17 cellular contexts compared by ENCODE assay signal in genomic region chr10:104077282-104078151, GRCh38. TPM values are rescaled to one million over a fixed set of nuclear protein-coding genes. Genes with fewer than 3 reads are reported as not detected.
DNase-seq lines count a peak whose midpoint lies in the region; ATAC-seq lines count a peak whose summit lies in the region.
"Had no signal": no experiment of that assay in that cellular context is flagged by ENCODE, and none has a peak within 500 bp of the region (broad histone marks: within the 10 kb centered on the region; RNA-seq: fewer than 3 reads in every experiment).

No MANE protein-coding gene starts in this region.

- no peaks in the 10 kb centered on the region for H3K9me3 Mint-ChIP-seq in activated T-helper 17 cell treated with anti-CD3 and anti-CD28 coated beads, Interleukin-2, amount 50 U/mL, for 72 hours

- no peaks in the 10 kb centered on the region for H3K27me3 Mint-ChIP-seq in activated T-helper 17 cell treated with anti-CD3 and anti-CD28 coated beads, Interleukin-2, amount 50 U/mL, for 72 hours
- H3K27me3 Mint-ChIP-seq: activated CD4-positive, alpha-beta T cell treated with anti-CD3 and anti-CD28 coated beads for 36 hours had no signal

- ATAC-seq in activated T-helper 17 cell treated with anti-CD3 and anti-CD28 coated beads, Interleukin-2, amount 50 U/mL, for 72 hours (replicated peaks): no peak
- no peak for ATAC-seq in HG03097 (IDR thresholded peaks at IDR 0.05; ENCODE audit: low FRiP score, unreplicated experiment)
- ATAC-seq: activated CD4-positive, alpha-beta T cell treated with anti-CD3 and anti-CD28 coated beads for 36 hours had no signal

- H3K4me3 Mint-ChIP-seq in activated T-helper 17 cell treated with anti-CD3 and anti-CD28 coated beads, Interleukin-2, amount 50 U/mL, for 72 hours: no peak overlapping the region
- H3K4me3 Mint-ChIP-seq: activated CD4-positive, alpha-beta T cell treated with anti-CD3 and anti-CD28 coated beads for 36 hours had no signal

- no peak overlapping the region for H3K4me3 ChIP-seq in subcutaneous abdominal adipose tissue (ENCODE audit: low read depth in 1 of 5, low read length in 5 of 5)
- H3K4me3 ChIP-seq: coronary artery, psoas muscle had no signal

- H3K36me3 Mint-ChIP-seq in activated T-helper 17 cell treated with anti-CD3 and anti-CD28 coated beads, Interleukin-2, amount 50 U/mL, for 72 hours (ENCODE audit: low read depth): no peaks in the 10 kb centered on the region

- no peaks in the 10 kb centered on the region for H3K4me1 Mint-ChIP-seq in activated T-helper 17 cell treated with anti-CD3 and anti-CD28 coated beads, Interleukin-2, amount 50 U/mL, for 72 hours
- H3K4me1 Mint-ChIP-seq: activated CD4-positive, alpha-beta T cell treated with anti-CD3 and anti-CD28 coated beads for 36 hours had no signal

- H3K4me1 ChIP-seq in subcutaneous abdominal adipose tissue (ENCODE audit: control insufficient read depth in 5 of 5, insufficient read depth in 5 of 5, low read length in 5 of 5): peaks cover 2 to 18% (median 10%) of the 10 kb centered on the region in 5 donors
- H3K4me1 ChIP-seq: Caco-2, psoas muscle had no signal

- H3K9me3 ChIP-seq in subcutaneous abdominal adipose tissue (ENCODE audit: control insufficient read depth in 5 of 5, low read length in 5 of 5): no peaks in the 10 kb centered on the region
- H3K9me3 ChIP-seq: Caco-2, psoas muscle had no signal

- H3K27ac ChIP-seq in subcutaneous abdominal adipose tissue (ENCODE audit: low read depth, low read length): peak overlapping the region; percentile 27
- H3K27ac ChIP-seq: coronary artery, psoas muscle had no signal

- H3K9ac ChIP-seq in subcutaneous abdominal adipose tissue (ENCODE audit: low read length in 5 of 5): no peak overlapping the region

- DNase-seq in NCI-H748 (lab: John Stamatoyannopoulos, UW; ENCODE audit: unreplicated experiment) (peak; percentile 92), NCI-H748 treated with DMSO at 0.1 percent for 48 hours (lab: John Stamatoyannopoulos, UW) (no peak), NCI-H69 (lab: John Stamatoyannopoulos, UW) (peak; percentile 93), iPS-NIHi7 (ENCODE audit: extremely low spot score) (peak; percentile 68), NCI-H2171 treated with DMSO at 0.1 percent for 48 hours (lab: John Stamatoyannopoulos, UW) (no peak)
- DNase-seq: ACHN; activated CD4-positive, alpha-beta T cell treated with anti-CD3 and anti-CD28 coated beads for 36 hours; Caco-2; KBM-7; stimulated activated CD4-positive, alpha-beta T cell treated with anti-CD3 and anti-CD28 coated beads, Interleukin-2, amount 100 ng/mL, for 24 hours had no signal

- no peaks in the 10 kb centered on the region for H3K36me3 ChIP-seq in subcutaneous abdominal adipose tissue (ENCODE audit: control insufficient read depth in 5 of 5, insufficient read depth in 5 of 5, low read length in 5 of 5)

- H3K27ac Mint-ChIP-seq in activated T-helper 17 cell treated with anti-CD3 and anti-CD28 coated beads, Interleukin-2, amount 50 U/mL, for 72 hours: no peak overlapping the region
- H3K27ac Mint-ChIP-seq: activated CD4-positive, alpha-beta T cell treated with anti-CD3 and anti-CD28 coated beads for 36 hours had no signal

- H3K27me3 ChIP-seq in subcutaneous abdominal adipose tissue (ENCODE audit: control insufficient read depth in 5 of 5, insufficient read depth in 4 of 5, low read length in 5 of 5): peaks cover 0 to 2% (median 0%) of the 10 kb centered on the region in 5 donors

RNA-seq across cellular contexts. Expression of gene COL17A1, which starts 8.2 kb away (rescaled TPM):
- not detected for total RNA-seq in activated T-helper 17 cell treated with anti-CD3 and anti-CD28 coated beads, Interleukin-2, amount 50 U/mL, for 72 hours
- total RNA-seq: activated CD4-positive, alpha-beta T cell treated with anti-CD3 and anti-CD28 coated beads for 36 hours; mononuclear cell; T-helper 1 cell treated with Interleukin-12 subunit alpha and Interleukin-12 subunit beta and Interleukin-4 antibody, amounts not matched to agents 30 ng/mL and 1 ng/mL, for 36 hours had no signal

RNA-seq across cellular contexts. Expression of gene SFR1, which starts 44.5 kb away (rescaled TPM):
- total RNA-seq in activated T-helper 17 cell treated with anti-CD3 and anti-CD28 coated beads, Interleukin-2, amount 50 U/mL, for 72 hours: 10 to 100 TPM; 12.4 to 14.3 TPM

Comparison
In these comparisons a context has a peak if more than half of its experiments do, and no peak if none do; other contexts are left out.
1. DNase-seq: peak in NCI-H748 (single experiment), NCI-H69 (single experiment) and iPS-NIHi7 (single experiment); none in NCI-H748 treated with DMSO at 0.1 percent for 48 hours (single experiment) and NCI-H2171 treated with DMSO at 0.1 percent for 48 hours (single experiment).